14 cellular contexts compared by ENCODE assay signal in the genomic region with DNA sequence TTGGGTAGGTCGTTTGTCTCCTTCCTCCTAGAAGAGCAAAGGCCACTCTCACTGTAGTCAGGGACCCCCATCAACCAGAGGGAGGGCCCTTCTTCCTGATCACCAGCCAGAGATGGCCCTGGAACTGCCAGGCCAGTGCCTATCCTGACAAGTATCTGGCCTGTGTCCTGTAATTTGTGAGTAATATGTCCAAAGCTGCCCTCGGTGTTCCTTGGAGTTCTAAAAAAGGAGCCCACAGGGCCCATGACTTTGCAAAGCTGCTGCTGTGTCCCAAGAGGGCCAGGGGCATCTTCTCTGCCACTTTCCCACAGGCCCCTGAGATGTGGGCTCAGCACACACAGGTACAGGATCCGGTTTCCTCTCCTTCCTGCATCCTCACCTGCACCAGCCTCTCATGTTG.
DNase-seq lines count a peak whose midpoint lies in the region; ATAC-seq lines count a peak whose summit lies in the region.
"Had no signal": no experiment of that assay in that cellular context is flagged by ENCODE, and none has a peak within 500 bp of the region (broad histone marks: within the 10 kb centered on the region; RNA-seq: fewer than 3 reads in every experiment).

No MANE protein-coding gene starts in this region.

- no peak for ATAC-seq in activated naive CD8-positive, alpha-beta T cell treated with anti-CD3 and anti-CD28 coated beads, Interleukin-2, amount 50 U/mL, for 24 hours
- ATAC-seq in GM19035 (IDR thresholded peaks at IDR 0.05; ENCODE audit: unreplicated experiment) = no peak
- ATAC-seq: GM23338 had no signal

- H3K27me3 Mint-ChIP-seq in activated naive CD8-positive, alpha-beta T cell treated with anti-CD3 and anti-CD28 coated beads, Interleukin-2, amount 50 U/mL, for 24 hours = peaks cover 2% of the 10 kb centered on the region
- H3K27me3 Mint-ChIP-seq in activated naive CD8-positive, alpha-beta T cell treated with anti-CD3 and anti-CD28 coated beads for 36 hours = no peaks in the 10 kb centered on the region
- H3K27me3 Mint-ChIP-seq: CD4-positive, CD25-positive, alpha-beta regulatory T cell had no signal

- H3K27ac Mint-ChIP-seq in activated naive CD8-positive, alpha-beta T cell treated with anti-CD3 and anti-CD28 coated beads, Interleukin-2, amount 50 U/mL, for 24 hours = peak overlapping the region; percentile 29
- H3K27ac Mint-ChIP-seq in activated naive CD8-positive, alpha-beta T cell treated with anti-CD3 and anti-CD28 coated beads for 36 hours = no peak overlapping the region
- H3K27ac Mint-ChIP-seq: CD4-positive, CD25-positive, alpha-beta regulatory T cell had no signal

- peaks cover 4% of the 10 kb centered on the region for H3K36me3 Mint-ChIP-seq in activated naive CD8-positive, alpha-beta T cell treated with anti-CD3 and anti-CD28 coated beads, Interleukin-2, amount 50 U/mL, for 24 hours (ENCODE audit: low read depth)
- H3K36me3 Mint-ChIP-seq in activated naive CD8-positive, alpha-beta T cell treated with anti-CD3 and anti-CD28 coated beads for 36 hours = no peaks in the 10 kb centered on the region
- H3K36me3 Mint-ChIP-seq: IgD-negative memory B cell had no signal

- no peak overlapping the region for H3K4me3 Mint-ChIP-seq in activated naive CD8-positive, alpha-beta T cell treated with anti-CD3 and anti-CD28 coated beads, Interleukin-2, amount 50 U/mL, for 24 hours
- H3K4me3 Mint-ChIP-seq in activated naive CD8-positive, alpha-beta T cell treated with anti-CD3 and anti-CD28 coated beads for 36 hours = no peak overlapping the region
- H3K4me3 Mint-ChIP-seq: CD4-positive, CD25-positive, alpha-beta regulatory T cell; GM23338; H9; IgD-negative memory B cell had no signal

- H3K4me1 Mint-ChIP-seq in activated naive CD8-positive, alpha-beta T cell treated with anti-CD3 and anti-CD28 coated beads, Interleukin-2, amount 50 U/mL, for 24 hours = peaks cover 53% of the 10 kb centered on the region
- H3K4me1 Mint-ChIP-seq in activated naive CD8-positive, alpha-beta T cell treated with anti-CD3 and anti-CD28 coated beads for 36 hours = peaks cover 34% of the 10 kb centered on the region
- H3K4me1 Mint-ChIP-seq: IgD-negative memory B cell had no signal

- no peaks in the 10 kb centered on the region for H3K9me3 Mint-ChIP-seq in activated naive CD8-positive, alpha-beta T cell treated with anti-CD3 and anti-CD28 coated beads, Interleukin-2, amount 50 U/mL, for 24 hours
- H3K9me3 Mint-ChIP-seq in activated naive CD8-positive, alpha-beta T cell treated with anti-CD3 and anti-CD28 coated beads for 36 hours = no peaks in the 10 kb centered on the region
- H3K9me3 Mint-ChIP-seq: CD4-positive, CD25-positive, alpha-beta regulatory T cell; GM23338; H9; IgD-negative memory B cell had no signal

- no peak for DNase-seq in activated naive CD8-positive, alpha-beta T cell treated with anti-CD3 and anti-CD28 coated beads, Interleukin-2, amount 50 U/mL, for 24 hours
- DNase-seq in activated naive CD8-positive, alpha-beta T cell treated with anti-CD3 and anti-CD28 coated beads for 36 hours = no peak
- peak; percentile 35 for DNase-seq in NCI-H128 (lab: John Stamatoyannopoulos, UW; ENCODE audit: unreplicated experiment)
- peak; percentile 33 for DNase-seq in myocyte (ENCODE audit: low read depth)
- no peak for DNase-seq in NCI-H1694 (lab: John Stamatoyannopoulos, UW)
- no peak for DNase-seq in activated gamma-delta T cell (lab: John Stamatoyannopoulos, UW)
- DNase-seq: Calu3; CD4-positive, CD25-positive, alpha-beta regulatory T cell; DMS 273 treated with DMSO at 0.1 percent for 48 hours; H9; KG1 had no signal

Comparison
In these comparisons a context has a peak if more than half of its experiments do, and no peak if none do; other contexts are left out.
1. DNase-seq: peak in NCI-H128 (single experiment) and myocyte (single experiment); none in activated naive CD8-positive, alpha-beta T cell treated with anti-CD3 and anti-CD28 coated beads, Interleukin-2, amount 50 U/mL, for 24 hours (single experiment), activated naive CD8-positive, alpha-beta T cell treated with anti-CD3 and anti-CD28 coated beads for 36 hours (single experiment), NCI-H1694 (single experiment) and activated gamma-delta T cell (single experiment).